In the genomic region with DNA sequence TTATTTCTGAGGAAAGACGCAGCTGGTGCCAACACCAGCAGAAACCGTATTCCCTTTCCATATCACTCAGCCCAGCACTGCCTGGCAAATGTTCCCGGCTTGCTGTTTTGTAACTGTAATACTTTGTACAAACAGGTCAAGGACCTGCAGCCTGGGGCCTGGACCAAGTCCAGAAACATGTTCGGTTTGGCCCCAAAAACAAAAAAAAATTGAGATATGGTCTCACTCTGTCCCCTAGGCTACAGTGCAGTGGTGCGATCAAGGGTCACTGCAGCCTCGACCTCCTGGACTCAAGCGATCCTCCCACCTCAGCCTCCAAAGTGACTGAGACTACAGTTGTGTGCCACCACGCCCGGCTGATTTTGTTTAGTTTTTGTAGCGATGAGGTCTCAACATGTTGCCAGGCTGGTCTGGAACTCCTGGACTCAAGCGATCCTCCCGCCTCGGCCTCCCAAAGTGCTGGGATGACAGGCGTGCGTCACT, we compare ENCODE assay signal across 1 cellular context.
A peak's percentile ranks its signal among the peaks of the same experiment; 100 is the strongest.
TF ChIP-seq lines count a peak whose summit lies in the region.

No MANE protein-coding gene starts in this region.

TF ChIP-seq in HepG2, 621 proteins besides CTCF, POLR2A, EP300 and RAD21 (continued from another document and continues in another):
- TF ChIP-seq, protein P1, sequence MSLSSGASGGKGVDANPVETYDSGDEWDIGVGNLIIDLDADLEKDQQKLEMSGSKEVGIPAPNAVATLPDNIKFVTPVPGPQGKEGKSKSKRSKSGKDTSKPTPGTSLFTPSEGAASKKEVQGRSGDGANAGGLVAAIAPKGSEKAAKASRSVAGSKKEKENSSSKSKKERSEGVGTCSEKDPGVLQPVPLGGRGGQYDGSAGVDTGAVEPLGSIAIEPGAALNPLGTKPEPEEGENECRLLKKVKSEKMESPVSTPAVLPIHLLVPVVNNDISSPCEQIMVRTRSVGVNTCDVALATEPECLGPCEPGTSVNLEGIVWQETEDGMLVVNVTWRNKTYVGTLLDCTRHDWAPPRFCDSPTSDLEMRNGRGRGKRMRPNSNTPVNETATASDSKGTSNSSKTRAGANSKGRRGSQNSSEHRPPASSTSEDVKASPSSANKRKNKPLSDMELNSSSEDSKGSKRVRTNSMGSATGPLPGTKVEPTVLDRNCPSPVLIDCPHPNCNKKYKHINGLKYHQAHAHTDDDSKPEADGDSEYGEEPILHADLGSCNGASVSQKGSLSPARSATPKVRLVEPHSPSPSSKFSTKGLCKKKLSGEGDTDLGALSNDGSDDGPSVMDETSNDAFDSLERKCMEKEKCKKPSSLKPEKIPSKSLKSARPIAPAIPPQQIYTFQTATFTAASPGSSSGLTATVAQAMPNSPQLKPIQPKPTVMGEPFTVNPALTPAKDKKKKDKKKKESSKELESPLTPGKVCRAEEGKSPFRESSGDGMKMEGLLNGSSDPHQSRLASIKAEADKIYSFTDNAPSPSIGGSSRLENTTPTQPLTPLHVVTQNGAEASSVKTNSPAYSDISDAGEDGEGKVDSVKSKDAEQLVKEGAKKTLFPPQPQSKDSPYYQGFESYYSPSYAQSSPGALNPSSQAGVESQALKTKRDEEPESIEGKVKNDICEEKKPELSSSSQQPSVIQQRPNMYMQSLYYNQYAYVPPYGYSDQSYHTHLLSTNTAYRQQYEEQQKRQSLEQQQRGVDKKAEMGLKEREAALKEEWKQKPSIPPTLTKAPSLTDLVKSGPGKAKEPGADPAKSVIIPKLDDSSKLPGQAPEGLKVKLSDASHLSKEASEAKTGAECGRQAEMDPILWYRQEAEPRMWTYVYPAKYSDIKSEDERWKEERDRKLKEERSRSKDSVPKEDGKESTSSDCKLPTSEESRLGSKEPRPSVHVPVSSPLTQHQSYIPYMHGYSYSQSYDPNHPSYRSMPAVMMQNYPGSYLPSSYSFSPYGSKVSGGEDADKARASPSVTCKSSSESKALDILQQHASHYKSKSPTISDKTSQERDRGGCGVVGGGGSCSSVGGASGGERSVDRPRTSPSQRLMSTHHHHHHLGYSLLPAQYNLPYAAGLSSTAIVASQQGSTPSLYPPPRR (CRISPR knock-in tag; IDR thresholded peaks at IDR 0.05; ENCODE audit: borderline replicate concordance) = no peak; the same call in 1 of the 2 replicates
- TF ChIP-seq, protein P2, sequence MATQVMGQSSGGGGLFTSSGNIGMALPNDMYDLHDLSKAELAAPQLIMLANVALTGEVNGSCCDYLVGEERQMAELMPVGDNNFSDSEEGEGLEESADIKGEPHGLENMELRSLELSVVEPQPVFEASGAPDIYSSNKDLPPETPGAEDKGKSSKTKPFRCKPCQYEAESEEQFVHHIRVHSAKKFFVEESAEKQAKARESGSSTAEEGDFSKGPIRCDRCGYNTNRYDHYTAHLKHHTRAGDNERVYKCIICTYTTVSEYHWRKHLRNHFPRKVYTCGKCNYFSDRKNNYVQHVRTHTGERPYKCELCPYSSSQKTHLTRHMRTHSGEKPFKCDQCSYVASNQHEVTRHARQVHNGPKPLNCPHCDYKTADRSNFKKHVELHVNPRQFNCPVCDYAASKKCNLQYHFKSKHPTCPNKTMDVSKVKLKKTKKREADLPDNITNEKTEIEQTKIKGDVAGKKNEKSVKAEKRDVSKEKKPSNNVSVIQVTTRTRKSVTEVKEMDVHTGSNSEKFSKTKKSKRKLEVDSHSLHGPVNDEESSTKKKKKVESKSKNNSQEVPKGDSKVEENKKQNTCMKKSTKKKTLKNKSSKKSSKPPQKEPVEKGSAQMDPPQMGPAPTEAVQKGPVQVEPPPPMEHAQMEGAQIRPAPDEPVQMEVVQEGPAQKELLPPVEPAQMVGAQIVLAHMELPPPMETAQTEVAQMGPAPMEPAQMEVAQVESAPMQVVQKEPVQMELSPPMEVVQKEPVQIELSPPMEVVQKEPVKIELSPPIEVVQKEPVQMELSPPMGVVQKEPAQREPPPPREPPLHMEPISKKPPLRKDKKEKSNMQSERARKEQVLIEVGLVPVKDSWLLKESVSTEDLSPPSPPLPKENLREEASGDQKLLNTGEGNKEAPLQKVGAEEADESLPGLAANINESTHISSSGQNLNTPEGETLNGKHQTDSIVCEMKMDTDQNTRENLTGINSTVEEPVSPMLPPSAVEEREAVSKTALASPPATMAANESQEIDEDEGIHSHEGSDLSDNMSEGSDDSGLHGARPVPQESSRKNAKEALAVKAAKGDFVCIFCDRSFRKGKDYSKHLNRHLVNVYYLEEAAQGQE (IDR thresholded peaks at IDR 0.05; ENCODE audit: borderline replicate concordance in 1 of 2, low read depth in 1 of 2, low read length in 2 of 2) = no peak
- TF ChIP-seq TRIM24 (CRISPR knock-in tag; IDR thresholded peaks at IDR 0.05) = no peak
- TF ChIP-seq, protein P3, sequence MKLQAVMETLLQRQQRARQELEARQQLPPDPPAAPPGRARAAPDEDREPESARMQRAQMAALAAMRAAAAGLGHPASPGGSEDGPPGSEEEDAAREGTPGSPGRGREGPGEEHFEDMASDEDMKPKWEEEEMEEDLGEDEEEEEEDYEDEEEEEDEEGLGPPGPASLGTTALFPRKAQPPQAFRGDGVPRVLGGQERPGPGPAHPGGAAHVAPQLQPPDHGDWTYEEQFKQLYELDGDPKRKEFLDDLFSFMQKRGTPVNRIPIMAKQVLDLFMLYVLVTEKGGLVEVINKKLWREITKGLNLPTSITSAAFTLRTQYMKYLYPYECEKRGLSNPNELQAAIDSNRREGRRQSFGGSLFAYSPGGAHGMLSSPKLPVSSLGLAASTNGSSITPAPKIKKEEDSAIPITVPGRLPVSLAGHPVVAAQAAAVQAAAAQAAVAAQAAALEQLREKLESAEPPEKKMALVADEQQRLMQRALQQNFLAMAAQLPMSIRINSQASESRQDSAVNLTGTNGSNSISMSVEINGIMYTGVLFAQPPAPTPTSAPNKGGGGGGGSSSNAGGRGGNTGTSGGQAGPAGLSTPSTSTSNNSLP (IDR thresholded peaks at IDR 0.05; ENCODE audit: low read depth, low read length) = no peak
- no peak for TF ChIP-seq ZNF354B (CRISPR knock-in tag; IDR thresholded peaks at IDR 0.05)
- TF ChIP-seq, protein P4, sequence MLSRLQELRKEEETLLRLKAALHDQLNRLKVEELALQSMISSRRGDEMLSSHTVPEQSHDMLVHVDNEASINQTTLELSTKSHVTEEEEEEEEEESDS (CRISPR knock-in tag; IDR thresholded peaks at IDR 0.05; ENCODE audit: borderline replicate concordance) = no peak
- no peak for TF ChIP-seq ZNF589 (CRISPR knock-in tag; conservative IDR thresholded peaks at IDR 0.05)
- TF ChIP-seq SRSF4 (IDR thresholded peaks at IDR 0.05; ENCODE audit: low read depth, low read length, poor library complexity, severe bottlenecking) = no peak
- TF ChIP-seq, protein P5, sequence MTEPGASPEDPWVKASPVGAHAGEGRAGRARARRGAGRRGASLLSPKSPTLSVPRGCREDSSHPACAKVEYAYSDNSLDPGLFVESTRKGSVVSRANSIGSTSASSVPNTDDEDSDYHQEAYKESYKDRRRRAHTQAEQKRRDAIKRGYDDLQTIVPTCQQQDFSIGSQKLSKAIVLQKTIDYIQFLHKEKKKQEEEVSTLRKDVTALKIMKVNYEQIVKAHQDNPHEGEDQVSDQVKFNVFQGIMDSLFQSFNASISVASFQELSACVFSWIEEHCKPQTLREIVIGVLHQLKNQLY (CRISPR knock-in tag; IDR thresholded peaks at IDR 0.05) = no peak
- TF ChIP-seq TCF7L2 (IDR thresholded peaks at IDR 0.05; ENCODE audit: low read depth, low read length) = no peak
- TF ChIP-seq, protein P6, sequence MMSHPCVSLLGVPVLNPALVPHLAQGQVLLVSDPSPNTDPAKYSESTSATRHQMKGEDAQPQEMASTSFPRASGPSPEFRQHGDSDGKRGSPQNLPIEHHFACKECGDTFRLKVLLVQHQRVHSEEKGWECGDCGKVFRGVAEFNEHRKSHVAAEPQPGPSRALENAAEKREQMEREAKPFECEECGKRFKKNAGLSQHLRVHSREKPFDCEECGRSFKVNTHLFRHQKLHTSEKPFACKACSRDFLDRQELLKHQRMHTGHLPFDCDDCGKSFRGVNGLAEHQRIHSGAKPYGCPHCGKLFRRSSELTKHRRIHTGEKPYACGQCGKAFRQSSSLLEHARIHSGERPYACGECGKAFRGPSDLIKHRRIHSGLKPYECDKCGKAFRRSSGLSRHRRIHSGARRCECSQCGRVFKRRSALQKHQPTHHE (CRISPR knock-in tag; IDR thresholded peaks at IDR 0.05; ENCODE audit: borderline replicate concordance) = no peak
- no peak for TF ChIP-seq ZNF296 (CRISPR knock-in tag; conservative IDR thresholded peaks at IDR 0.05)
- TF ChIP-seq ZFX (CRISPR knock-in tag; IDR thresholded peaks at IDR 0.05; ENCODE audit: low read depth) = no peak
- no peak for TF ChIP-seq SMYD3 (CRISPR knock-in tag; IDR thresholded peaks at IDR 0.05)
- no peak for TF ChIP-seq RELA (CRISPR knock-in tag; IDR thresholded peaks at IDR 0.05)
- TF ChIP-seq, protein P7, sequence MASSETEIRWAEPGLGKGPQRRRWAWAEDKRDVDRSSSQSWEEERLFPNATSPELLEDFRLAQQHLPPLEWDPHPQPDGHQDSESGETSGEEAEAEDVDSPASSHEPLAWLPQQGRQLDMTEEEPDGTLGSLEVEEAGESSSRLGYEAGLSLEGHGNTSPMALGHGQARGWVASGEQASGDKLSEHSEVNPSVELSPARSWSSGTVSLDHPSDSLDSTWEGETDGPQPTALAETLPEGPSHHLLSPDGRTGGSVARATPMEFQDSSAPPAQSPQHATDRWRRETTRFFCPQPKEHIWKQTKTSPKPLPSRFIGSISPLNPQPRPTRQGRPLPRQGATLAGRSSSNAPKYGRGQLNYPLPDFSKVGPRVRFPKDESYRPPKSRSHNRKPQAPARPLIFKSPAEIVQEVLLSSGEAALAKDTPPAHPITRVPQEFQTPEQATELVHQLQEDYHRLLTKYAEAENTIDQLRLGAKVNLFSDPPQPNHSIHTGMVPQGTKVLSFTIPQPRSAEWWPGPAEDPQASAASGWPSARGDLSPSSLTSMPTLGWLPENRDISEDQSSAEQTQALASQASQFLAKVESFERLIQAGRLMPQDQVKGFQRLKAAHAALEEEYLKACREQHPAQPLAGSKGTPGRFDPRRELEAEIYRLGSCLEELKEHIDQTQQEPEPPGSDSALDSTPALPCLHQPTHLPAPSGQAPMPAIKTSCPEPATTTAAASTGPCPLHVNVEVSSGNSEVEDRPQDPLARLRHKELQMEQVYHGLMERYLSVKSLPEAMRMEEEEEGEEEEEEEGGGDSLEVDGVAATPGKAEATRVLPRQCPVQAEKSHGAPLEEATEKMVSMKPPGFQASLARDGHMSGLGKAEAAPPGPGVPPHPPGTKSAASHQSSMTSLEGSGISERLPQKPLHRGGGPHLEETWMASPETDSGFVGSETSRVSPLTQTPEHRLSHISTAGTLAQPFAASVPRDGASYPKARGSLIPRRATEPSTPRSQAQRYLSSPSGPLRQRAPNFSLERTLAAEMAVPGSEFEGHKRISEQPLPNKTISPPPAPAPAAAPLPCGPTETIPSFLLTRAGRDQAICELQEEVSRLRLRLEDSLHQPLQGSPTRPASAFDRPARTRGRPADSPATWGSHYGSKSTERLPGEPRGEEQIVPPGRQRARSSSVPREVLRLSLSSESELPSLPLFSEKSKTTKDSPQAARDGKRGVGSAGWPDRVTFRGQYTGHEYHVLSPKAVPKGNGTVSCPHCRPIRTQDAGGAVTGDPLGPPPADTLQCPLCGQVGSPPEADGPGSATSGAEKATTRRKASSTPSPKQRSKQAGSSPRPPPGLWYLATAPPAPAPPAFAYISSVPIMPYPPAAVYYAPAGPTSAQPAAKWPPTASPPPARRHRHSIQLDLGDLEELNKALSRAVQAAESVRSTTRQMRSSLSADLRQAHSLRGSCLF (CRISPR knock-in tag; IDR thresholded peaks at IDR 0.05; ENCODE audit: borderline replicate concordance) = no peak
- 0 out of 2 replicates have a peak, but pooled peaks have one; percentile 52 for TF ChIP-seq PITX1 (CRISPR knock-in tag; IDR thresholded peaks at IDR 0.05)
- TF ChIP-seq ATF1 (CRISPR knock-in tag; IDR thresholded peaks at IDR 0.05) = no peak
- no peak for TF ChIP-seq ARNT2 (CRISPR knock-in tag; IDR thresholded peaks at IDR 0.05; ENCODE audit: low read depth)
- TF ChIP-seq ZNF570 (CRISPR knock-in tag; IDR thresholded peaks at IDR 0.05; ENCODE audit: borderline replicate concordance) = no peak
- TF ChIP-seq SYNCRIP (IDR thresholded peaks at IDR 0.05; ENCODE audit: insufficient read depth, low read depth, low read length) = no peak
- no peak for TF ChIP-seq YEATS4 (CRISPR knock-in tag; IDR thresholded peaks at IDR 0.05; ENCODE audit: borderline replicate concordance)
- no peak for TF ChIP-seq PHF5A (CRISPR knock-in tag; IDR thresholded peaks at IDR 0.05; ENCODE audit: low read depth, unreplicated experiment)
- TF ChIP-seq ZEB1 (IDR thresholded peaks at IDR 0.05; ENCODE audit: insufficient replicate concordance, low read depth) = peak; percentile 17
- TF ChIP-seq, protein P8, sequence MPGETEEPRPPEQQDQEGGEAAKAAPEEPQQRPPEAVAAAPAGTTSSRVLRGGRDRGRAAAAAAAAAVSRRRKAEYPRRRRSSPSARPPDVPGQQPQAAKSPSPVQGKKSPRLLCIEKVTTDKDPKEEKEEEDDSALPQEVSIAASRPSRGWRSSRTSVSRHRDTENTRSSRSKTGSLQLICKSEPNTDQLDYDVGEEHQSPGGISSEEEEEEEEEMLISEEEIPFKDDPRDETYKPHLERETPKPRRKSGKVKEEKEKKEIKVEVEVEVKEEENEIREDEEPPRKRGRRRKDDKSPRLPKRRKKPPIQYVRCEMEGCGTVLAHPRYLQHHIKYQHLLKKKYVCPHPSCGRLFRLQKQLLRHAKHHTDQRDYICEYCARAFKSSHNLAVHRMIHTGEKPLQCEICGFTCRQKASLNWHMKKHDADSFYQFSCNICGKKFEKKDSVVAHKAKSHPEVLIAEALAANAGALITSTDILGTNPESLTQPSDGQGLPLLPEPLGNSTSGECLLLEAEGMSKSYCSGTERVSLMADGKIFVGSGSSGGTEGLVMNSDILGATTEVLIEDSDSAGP (CRISPR knock-in tag; IDR thresholded peaks at IDR 0.05; ENCODE audit: borderline replicate concordance) = no peak
- TF ChIP-seq, protein P9, sequence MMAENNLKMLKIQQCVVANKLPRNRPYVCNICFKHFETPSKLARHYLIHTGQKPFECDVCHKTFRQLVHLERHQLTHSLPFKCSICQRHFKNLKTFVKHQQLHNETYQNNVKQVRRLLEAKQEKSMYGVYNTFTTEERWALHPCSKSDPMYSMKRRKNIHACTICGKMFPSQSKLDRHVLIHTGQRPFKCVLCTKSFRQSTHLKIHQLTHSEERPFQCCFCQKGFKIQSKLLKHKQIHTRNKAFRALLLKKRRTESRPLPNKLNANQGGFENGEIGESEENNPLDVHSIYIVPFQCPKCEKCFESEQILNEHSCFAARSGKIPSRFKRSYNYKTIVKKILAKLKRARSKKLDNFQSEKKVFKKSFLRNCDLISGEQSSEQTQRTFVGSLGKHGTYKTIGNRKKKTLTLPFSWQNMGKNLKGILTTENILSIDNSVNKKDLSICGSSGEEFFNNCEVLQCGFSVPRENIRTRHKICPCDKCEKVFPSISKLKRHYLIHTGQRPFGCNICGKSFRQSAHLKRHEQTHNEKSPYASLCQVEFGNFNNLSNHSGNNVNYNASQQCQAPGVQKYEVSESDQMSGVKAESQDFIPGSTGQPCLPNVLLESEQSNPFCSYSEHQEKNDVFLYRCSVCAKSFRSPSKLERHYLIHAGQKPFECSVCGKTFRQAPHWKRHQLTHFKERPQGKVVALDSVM (CRISPR knock-in tag; IDR thresholded peaks at IDR 0.05) = peak; percentile 100
